In the genomic region with DNA sequence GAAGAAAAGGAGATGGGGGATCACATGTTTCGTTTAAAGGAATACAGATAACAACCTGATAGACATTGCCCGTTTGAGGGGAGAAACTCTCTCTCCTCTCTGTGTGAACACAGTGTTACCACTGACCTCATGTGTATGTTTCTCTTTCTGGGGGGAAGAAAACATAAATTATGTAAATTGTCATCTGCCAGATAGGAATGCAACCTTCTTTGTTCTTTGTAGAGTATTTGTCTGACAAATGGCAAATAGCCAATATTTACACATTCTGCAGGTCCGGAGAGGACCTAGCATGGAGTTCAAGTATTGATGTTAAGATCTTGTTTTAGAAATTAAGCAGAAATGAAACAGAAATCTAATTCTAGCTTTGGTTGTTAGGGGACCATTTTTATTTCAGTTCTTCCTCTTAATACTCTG, we compare ENCODE assay signal across 20 cellular contexts.
DNase-seq lines count a peak whose midpoint lies in the region; ATAC-seq, FAIRE-seq and TF ChIP-seq lines count a peak whose summit lies in the region.
"Had no signal": no experiment of that assay in that cellular context is flagged by ENCODE, and none has a peak within 500 bp of the region (broad histone marks: within the 10 kb centered on the region; RNA-seq: fewer than 3 reads in every experiment).

No MANE protein-coding gene starts in this region.

- CTCF ChIA-PET in GM12878 (lab: Yijun Ruan, JAX): interaction anchor here (0.8 kb wide), 1 partner anchor 264 kb away, joined by 4 read pairs; no protein-coding TSS in a partner anchor
- CTCF ChIA-PET in activated CD4-positive, alpha-beta memory T cell treated with anti-CD3 and anti-CD28 coated beads, Interleukin-2, amount 10 ng/mL, durations not matched to agents 7 days and 5 days (lab: Charles Lee): no interaction called here

- TF ChIP-seq CTCF in GM12878 (IDR thresholded peaks at IDR 0.05 in 2 of 3, conservative IDR thresholded peaks at IDR 0.05 in 1 of 3; ENCODE audit: control insufficient read depth in 2 of 3, extremely low read depth in 1 of 3, insufficient read depth in 1 of 3, low read depth in 3 of 3, low read length in 3 of 3): no peak
- no peak for TF ChIP-seq CTCF in thyroid gland (IDR thresholded peaks at IDR 0.05)
- TF ChIP-seq CTCF in suprapubic skin (IDR thresholded peaks at IDR 0.05): no peak

- POLR2A ChIA-PET in GM12878 (lab: Charles Lee): interaction anchor here (2.2 kb wide), 1 partner anchor 12 kb away, joined by 8 read pairs; no protein-coding TSS in a partner anchor
- POLR2A ChIA-PET in activated CD4-positive, alpha-beta memory T cell treated with anti-CD3 and anti-CD28 coated beads, Interleukin-2, amount 10 ng/mL, durations not matched to agents 7 days and 5 days (lab: Charles Lee): no interaction called here

- H3K27ac Mint-ChIP-seq in activated CD4-positive, alpha-beta memory T cell treated with anti-CD3 and anti-CD28 coated beads, Interleukin-2, amount 10 ng/mL, durations not matched to agents 7 days and 5 days: no peak overlapping the region
- H3K27ac Mint-ChIP-seq: T-helper 17 cell had no signal

- no peaks in the 10 kb centered on the region for H3K9me3 ChIP-seq in GM12878 (replicated peaks; ENCODE audit: control insufficient read depth, insufficient read depth, low read length)
- H3K9me3 ChIP-seq in thyroid gland: no peaks in the 10 kb centered on the region
- no peaks in the 10 kb centered on the region for H3K9me3 ChIP-seq in suprapubic skin
- H3K9me3 ChIP-seq: MG63 had no signal

- H3K4me1 ChIP-seq in GM12878 (ENCODE audit: control insufficient read depth, insufficient read depth, low read length): no peaks in the 10 kb centered on the region
- no peaks in the 10 kb centered on the region for H3K4me1 ChIP-seq in thyroid gland
- H3K4me1 ChIP-seq in suprapubic skin: no peaks in the 10 kb centered on the region

- H3K27ac ChIP-seq in GM12878 (ENCODE audit: control insufficient read depth, insufficient read depth) (no peak overlapping the region), thyroid gland (no peak overlapping the region), suprapubic skin (no peak overlapping the region)

- intact Hi-C loops in GM12878 (cut with micrococcal nuclease; ENCODE audit: unreplicated experiment): no loop called here
- intact Hi-C loops in thyroid gland (cut with DNase I): no loop called here

- in situ Hi-C loops in GM12878 (cut with MboI): no loop called here

- peak; percentile 7 for DNase-seq in GM12878 (ENCODE audit: low read depth, low spot score)
- DNase-seq in thyroid gland: no peak
- no peak for DNase-seq in cerebellar cortex (ENCODE audit: low spot score)
- no peak for DNase-seq in activated CD4-positive, alpha-beta memory T cell treated with anti-CD3 and anti-CD28 coated beads, Interleukin-2, amount 10 ng/mL, durations not matched to agents 7 days and 5 days
- DNase-seq in suprapubic skin (ENCODE audit: low spot score in 2 of 2): no peak
- DNase-seq: activated CD4-positive, alpha-beta T cell treated with anti-CD3 and anti-CD28 coated beads for 4 hours; activated T-cell treated with anti-CD3 and anti-CD28 coated beads, Interleukin-2, amount 50 U/mL, for 4 hours; cortex of kidney; MG63; NCI-H510A; right cardiac atrium; RPMI8226; stimulated activated CD4-positive, alpha-beta T cell treated with anti-CD3 and anti-CD28 coated beads, Interleukin-4, amount 100 ng/mL, for 1 hour; stimulated activated naive B cell treated with anti-CD40 and anti-IgM and Interleukin-4, amounts not matched to agents 10 μg/mL and 1 μg/mL and 100 μg/mL, for 72 hours; T-helper 17 cell had no signal

- H3K9ac ChIP-seq in GM12878 (ENCODE audit: control insufficient read depth, insufficient read depth, low read length): no peak overlapping the region

- WGBS in GM12878 (ENCODE audit: insufficient coverage, insufficient replicate concordance, low lambda C conversion rate, missing lambda C conversion rate): 19% methylated on average over 3 of the region's 3 CpGs
- 61 to 62% methylated on average over 3 of the region's 3 CpGs for WGBS in thyroid gland, 2 donors
- 70% methylated on average over 3 of the region's 3 CpGs for WGBS in suprapubic skin

- RAD21 ChIA-PET in GM12878 (lab: Charles Lee; ENCODE audit: unreplicated experiment): no interaction called here

- no peak for TF ChIP-seq RAD21 in GM12878 (IDR thresholded peaks at IDR 0.05; ENCODE audit: insufficient read depth, low read depth, low read length)

- H3K79me2 ChIP-seq in GM12878 (ENCODE audit: control insufficient read depth, insufficient read depth, low read length): no peaks in the 10 kb centered on the region

- no TSS peak for BruUV-seq in GM12878 (replicated peaks; lab: Mats Ljungman, UMichigan)

- H3K27me3 ChIP-seq in GM12878 (replicated peaks in 1 of 2; ENCODE audit: control insufficient read depth in 2 of 2, insufficient read depth in 2 of 2, low read length in 1 of 2) (no peaks in the 10 kb centered on the region), thyroid gland (no peaks in the 10 kb centered on the region), suprapubic skin (no peaks in the 10 kb centered on the region)
- H3K27me3 ChIP-seq: MG63 had no signal

- TF ChIP-seq EP300 in GM12878 (IDR thresholded peaks at IDR 0.05; ENCODE audit: borderline replicate concordance in 1 of 2, control insufficient read depth in 1 of 2, low read depth in 2 of 2, low read length in 2 of 2): no peak
- TF ChIP-seq EP300 in suprapubic skin (IDR thresholded peaks at IDR 0.05): no peak

- peak overlapping the region; percentile 52 for H2AFZ ChIP-seq in GM12878 (ENCODE audit: control insufficient read depth, low read depth, low read length)

- no peaks in the 10 kb centered on the region for H3K4me1 Mint-ChIP-seq in activated CD4-positive, alpha-beta memory T cell treated with anti-CD3 and anti-CD28 coated beads, Interleukin-2, amount 10 ng/mL, durations not matched to agents 7 days and 5 days
- H3K4me1 Mint-ChIP-seq: stimulated activated naive B cell treated with anti-CD40 and anti-IgM and Interleukin-4, amounts not matched to agents 10 μg/mL and 1 μg/mL and 100 μg/mL, for 72 hours had no signal

- no peak overlapping the region for H3K4me3 Mint-ChIP-seq in activated CD4-positive, alpha-beta memory T cell treated with anti-CD3 and anti-CD28 coated beads, Interleukin-2, amount 10 ng/mL, durations not matched to agents 7 days and 5 days
- H3K4me3 Mint-ChIP-seq: activated T-cell treated with anti-CD3 and anti-CD28 coated beads, Interleukin-2, amount 50 U/mL, for 4 hours; neural crest cell; stimulated activated naive B cell treated with anti-CD40 and anti-IgM and Interleukin-4, amounts not matched to agents 10 μg/mL and 1 μg/mL and 100 μg/mL, for 72 hours; T-helper 17 cell had no signal

- H3K4me3 ChIP-seq in GM12878 (no peak overlapping the region), thyroid gland (replicated peaks in 1 of 3) (no peak overlapping the region), suprapubic skin (no peak overlapping the region)
- H3K4me3 ChIP-seq: lung, MG63 had no signal

- H4K20me1 ChIP-seq in GM12878 (ENCODE audit: control insufficient read depth, insufficient read depth): no peaks in the 10 kb centered on the region

- peak overlapping the region; percentile 4; the same call in 1 of the 2 replicates for H3K4me2 ChIP-seq in GM12878 (ENCODE audit: control insufficient read depth, insufficient read depth)

- H3K36me3 Mint-ChIP-seq in activated CD4-positive, alpha-beta memory T cell treated with anti-CD3 and anti-CD28 coated beads, Interleukin-2, amount 10 ng/mL, durations not matched to agents 7 days and 5 days (ENCODE audit: low read depth): no peaks in the 10 kb centered on the region
- H3K36me3 Mint-ChIP-seq: stimulated activated naive B cell treated with anti-CD40 and anti-IgM and Interleukin-4, amounts not matched to agents 10 μg/mL and 1 μg/mL and 100 μg/mL, for 72 hours had no signal

- no peaks in the 10 kb centered on the region for H3K9me3 Mint-ChIP-seq in activated CD4-positive, alpha-beta memory T cell treated with anti-CD3 and anti-CD28 coated beads, Interleukin-2, amount 10 ng/mL, durations not matched to agents 7 days and 5 days
- H3K9me3 Mint-ChIP-seq: activated T-cell treated with anti-CD3 and anti-CD28 coated beads, Interleukin-2, amount 50 U/mL, for 4 hours; neural crest cell had no signal

- ATAC-seq in GM18505 (IDR thresholded peaks at IDR 0.05; ENCODE audit: unreplicated experiment) (peak; percentile 62), GM21526 (IDR thresholded peaks at IDR 0.05; ENCODE audit: low FRiP score, unreplicated experiment) (peak; percentile 74), HG03342 (IDR thresholded peaks at IDR 0.05; ENCODE audit: unreplicated experiment) (peak; percentile 54), GM12878 (peak; percentile 23; the same call in 1 of the 3 replicates)
- ATAC-seq: activated T-cell treated with anti-CD3 and anti-CD28 coated beads, Interleukin-2, amount 50 U/mL, for 4 hours; right cardiac atrium; stimulated activated naive B cell treated with anti-CD40 and anti-IgM and Interleukin-4, amounts not matched to agents 10 μg/mL and 1 μg/mL and 100 μg/mL, for 72 hours; T-helper 17 cell had no signal

- no peaks in the 10 kb centered on the region for H3K27me3 Mint-ChIP-seq in activated CD4-positive, alpha-beta memory T cell treated with anti-CD3 and anti-CD28 coated beads, Interleukin-2, amount 10 ng/mL, durations not matched to agents 7 days and 5 days
- H3K27me3 Mint-ChIP-seq: stimulated activated naive B cell treated with anti-CD40 and anti-IgM and Interleukin-4, amounts not matched to agents 10 μg/mL and 1 μg/mL and 100 μg/mL, for 72 hours had no signal

- H3K36me3 ChIP-seq in GM12878 (ENCODE audit: control insufficient read depth in 2 of 2, insufficient read depth in 2 of 2, low read length in 1 of 2) (no peaks in the 10 kb centered on the region), thyroid gland (no peaks in the 10 kb centered on the region), suprapubic skin (no peaks in the 10 kb centered on the region)

- TF ChIP-seq POLR2A in GM18505 (IDR thresholded peaks at IDR 0.05; ENCODE audit: borderline replicate concordance, extremely low read depth, insufficient read depth, insufficient read length) (no peak), GM12878 (IDR thresholded peaks at IDR 0.05; ENCODE audit: low read depth, low read length) (no peak), thyroid gland (IDR thresholded peaks at IDR 0.05) (no peak), suprapubic skin (IDR thresholded peaks at IDR 0.05) (no peak)

- SMC1A ChIA-PET in GM12878 (lab: Charles Lee; ENCODE audit: uncharacterized antibody, unreplicated experiment): interaction anchor here (0.7 to 0.9 kb wide), 2 partner anchors 9 to 42 kb away, joined by 3 to 4 read pairs; no protein-coding TSS in a partner anchor

- no peak for FAIRE-seq in GM12878 (lab: Jason Lieb, UNC)

Comparison
In these comparisons a context has a peak if more than half of its experiments do, and no peak if none do; other contexts are left out.
1. ATAC-seq: peak in every context shown above with its lines; median percentile 74 in GM21526; 62 in GM18505; 54 in HG03342; 23 in GM12878.